ENCODE assay signal across 26 cellular contexts in genomic region chr10:124997246-124997790, GRCh38. TPM values are rescaled to one million over a fixed set of nuclear protein-coding genes. Genes with fewer than 3 reads are reported as not detected.
DNase-seq lines count a peak whose midpoint lies in the region; ATAC-seq, FAIRE-seq and TF ChIP-seq lines count a peak whose summit lies in the region.
"Had no signal": no experiment of that assay in that cellular context is flagged by ENCODE, and none has a peak within 500 bp of the region (broad histone marks: within the 10 kb centered on the region; RNA-seq: fewer than 3 reads in every experiment).

No MANE protein-coding gene starts in this region.

- no peak for FAIRE-seq in GM12891 (lab: Jason Lieb, UNC)
- FAIRE-seq: GM12892, RCC 7860, small intestine had no signal

- H3K9me3 Mint-ChIP-seq in endodermal cell, result no peaks in the 10 kb centered on the region
- no peaks in the 10 kb centered on the region for H3K9me3 Mint-ChIP-seq in activated naive CD8-positive, alpha-beta T cell treated with anti-CD3 and anti-CD28 coated beads for 36 hours
- H3K9me3 Mint-ChIP-seq: activated T-cell treated with anti-CD3 and anti-CD28 coated beads, Interleukin-2, amount 50 U/mL, for 72 hours; naive thymus-derived CD8-positive, alpha-beta T cell had no signal

- ATAC-seq in HG03097 (IDR thresholded peaks at IDR 0.05; ENCODE audit: low FRiP score, unreplicated experiment), result no peak
- ATAC-seq in HG03442 (IDR thresholded peaks at IDR 0.05; ENCODE audit: unreplicated experiment), result no peak
- ATAC-seq: activated T-cell treated with anti-CD3 and anti-CD28 coated beads, Interleukin-2, amount 50 U/mL, for 72 hours; naive thymus-derived CD8-positive, alpha-beta T cell; psoas muscle had no signal

- H4K20me1 ChIP-seq in osteoblast (ENCODE audit: insufficient read depth, low read length), result peaks cover 32% of the 10 kb centered on the region

- TF ChIP-seq POLR2A in GM12891 (IDR thresholded peaks at IDR 0.05; ENCODE audit: low read depth, low read length), result no peak

- no peaks in the 10 kb centered on the region for H3K4me1 Mint-ChIP-seq in endodermal cell
- peaks cover 4% of the 10 kb centered on the region for H3K4me1 Mint-ChIP-seq in activated naive CD8-positive, alpha-beta T cell treated with anti-CD3 and anti-CD28 coated beads for 36 hours

- H3K9me3 ChIP-seq in endodermal cell (ENCODE audit: control insufficient read depth, low read length) (no peaks in the 10 kb centered on the region), osteoblast (ENCODE audit: low read depth, low read length) (no peaks in the 10 kb centered on the region)
- H3K9me3 ChIP-seq: psoas muscle, stomach had no signal

- WGBS in endodermal cell (ENCODE audit: insufficient coverage in 1 of 2, insufficient read length in 1 of 2), 2 experiments, result 96 to 97% methylated on average over 7 to 14 of the region's 14 CpGs

- no peak overlapping the region for H3K4me3 Mint-ChIP-seq in endodermal cell
- no peak overlapping the region for H3K4me3 Mint-ChIP-seq in activated naive CD8-positive, alpha-beta T cell treated with anti-CD3 and anti-CD28 coated beads for 36 hours
- H3K4me3 Mint-ChIP-seq: activated naive CD8-positive, alpha-beta T cell; activated T-cell treated with anti-CD3 and anti-CD28 coated beads, Interleukin-2, amount 50 U/mL, for 72 hours; naive thymus-derived CD8-positive, alpha-beta T cell had no signal

- H3K27ac ChIP-seq in endodermal cell (ENCODE audit: low read depth, low read length) (peak overlapping the region; percentile 24), osteoblast (ENCODE audit: low read depth, low read length) (no peak overlapping the region)
- H3K27ac ChIP-seq: brain microvascular endothelial cell, VCaP had no signal

- H2AFZ ChIP-seq in osteoblast (ENCODE audit: low read length), result no peak overlapping the region

- TF ChIP-seq CTCF in GM20000 (IDR thresholded peaks at IDR 0.05; ENCODE audit: extremely low read depth, missing control alignments), result no peak
- TF ChIP-seq CTCF in endodermal cell (conservative IDR thresholded peaks at IDR 0.05), result no peak
- TF ChIP-seq CTCF in osteoblast (IDR thresholded peaks at IDR 0.05; ENCODE audit: extremely low read depth, low read depth, low read length), result no peak

- H3K27me3 Mint-ChIP-seq in endodermal cell (ENCODE audit: insufficient read depth), result no peaks in the 10 kb centered on the region
- no peaks in the 10 kb centered on the region for H3K27me3 Mint-ChIP-seq in activated naive CD8-positive, alpha-beta T cell treated with anti-CD3 and anti-CD28 coated beads for 36 hours
- H3K27me3 Mint-ChIP-seq: activated naive CD8-positive, alpha-beta T cell; naive thymus-derived CD8-positive, alpha-beta T cell had no signal

- no peak overlapping the region for H3K27ac Mint-ChIP-seq in endodermal cell
- H3K27ac Mint-ChIP-seq in activated naive CD8-positive, alpha-beta T cell treated with anti-CD3 and anti-CD28 coated beads for 36 hours, result no peak overlapping the region
- H3K27ac Mint-ChIP-seq: activated naive CD8-positive, alpha-beta T cell; activated T-cell treated with anti-CD3 and anti-CD28 coated beads, Interleukin-2, amount 50 U/mL, for 72 hours; naive thymus-derived CD8-positive, alpha-beta T cell had no signal

- H3K79me2 ChIP-seq in osteoblast (ENCODE audit: insufficient read depth, low read length), result peaks cover 24% of the 10 kb centered on the region

- H3K4me2 ChIP-seq in osteoblast (ENCODE audit: insufficient read depth, low read length), result no peak overlapping the region

- H3K4me3 ChIP-seq in endodermal cell (ENCODE audit: low read length) (no peak overlapping the region), osteoblast (ENCODE audit: insufficient read depth, low read length) (no peak overlapping the region)
- H3K4me3 ChIP-seq: psoas muscle, stomach had no signal

- peaks cover 67% of the 10 kb centered on the region for H3K36me3 Mint-ChIP-seq in endodermal cell (ENCODE audit: low read depth)
- H3K36me3 Mint-ChIP-seq in activated naive CD8-positive, alpha-beta T cell treated with anti-CD3 and anti-CD28 coated beads for 36 hours, result no peaks in the 10 kb centered on the region
- H3K36me3 Mint-ChIP-seq: activated naive CD8-positive, alpha-beta T cell; naive thymus-derived CD8-positive, alpha-beta T cell had no signal

- no peak overlapping the region for H3K9ac ChIP-seq in endodermal cell (ENCODE audit: extremely low read depth, low read length, poor library complexity, severe bottlenecking)

- H3K27me3 ChIP-seq in endodermal cell (ENCODE audit: control insufficient read depth, insufficient read depth, low read length, poor library complexity, severe bottlenecking), result no peaks in the 10 kb centered on the region
- no peaks in the 10 kb centered on the region for H3K27me3 ChIP-seq in osteoblast (ENCODE audit: insufficient read depth, low read length)
- H3K27me3 ChIP-seq: brain microvascular endothelial cell, stomach had no signal

- H3K4me1 ChIP-seq in endodermal cell (ENCODE audit: control insufficient read depth, insufficient read depth, low read length) (no peaks in the 10 kb centered on the region), osteoblast (ENCODE audit: insufficient read depth, low read length) (peaks cover 22% of the 10 kb centered on the region)

- peak; percentile 14 for DNase-seq in GM12891 (ENCODE audit: insufficient read length, low spot score)
- peak; percentile 6 for DNase-seq in GM20000 (ENCODE audit: low spot score)
- peak; percentile 45 for DNase-seq in endodermal cell
- peak; percentile 47 for DNase-seq in osteoblast (ENCODE audit: insufficient read length, low spot score, missing footprints)
- DNase-seq in SW480 (ENCODE audit: low spot score), result no peak
- DNase-seq in activated naive CD8-positive, alpha-beta T cell treated with anti-CD3 and anti-CD28 coated beads for 36 hours, result no peak
- DNase-seq: activated CD4-positive, alpha-beta T cell treated with anti-CD3 and anti-CD28 coated beads, Interleukin-2, amount 50 U/mL, for 48 hours; activated T-cell treated with anti-CD3 and anti-CD28 coated beads, Interleukin-2, amount 50 U/mL, for 72 hours; brain microvascular endothelial cell; hippocampal formation; Karpas-422; mesendoderm; NCI-H2029; NCI-H446 treated with DMSO at 0.1 percent for 48 hours; small intestine; stimulated activated CD4-positive, alpha-beta T cell treated with anti-CD3 and anti-CD28 coated beads, Interleukin-2, amount 100 ng/mL, for 48 hours; stomach; T-helper 2 cell had no signal

- H3K36me3 ChIP-seq in endodermal cell (ENCODE audit: control insufficient read depth, insufficient read depth, low read length) (peaks cover 48% of the 10 kb centered on the region), osteoblast (ENCODE audit: insufficient read depth, low read length) (peaks cover 64% of the 10 kb centered on the region)

TF ChIP-seq in GM12891, 5 proteins besides CTCF, POLR2A, EP300 and RAD21:
- TF ChIP-seq POLR2AphosphoS5 (IDR thresholded peaks at IDR 0.05; ENCODE audit: low read depth, low read length), result no peak
- TF ChIP-seq SPI1 (IDR thresholded peaks at IDR 0.05; ENCODE audit: low read depth, low read length), result no peak
- TF ChIP-seq POU2F2 (IDR thresholded peaks at IDR 0.05; ENCODE audit: low read depth, low read length), result no peak
- TF ChIP-seq TAF1 (IDR thresholded peaks at IDR 0.05; ENCODE audit: low read depth, low read length), result no peak
- TF ChIP-seq PAX5 (IDR thresholded peaks at IDR 0.05; ENCODE audit: insufficient read depth, low read length, severe bottlenecking), result no peak

RNA-seq across cellular contexts. Expression of gene ZRANB1, which starts 55.4 kb away (rescaled TPM):
- polyA plus RNA-seq in GM12891 (2012; ENCODE audit: low read depth, missing spikeins), result 5.2 TPM
- total RNA-seq in endodermal cell (10 to 100 TPM; 26.0 to 26.9 TPM), osteoblast (34.7 and 35.9 TPM in 2 replicates)
- polyA plus RNA-seq in endodermal cell (2013, experiment 1 of 2), result 21.1 TPM
- 19.0 TPM for polyA plus RNA-seq in endodermal cell (2013, experiment 2 of 2)
- total RNA-seq in activated naive CD8-positive, alpha-beta T cell treated with anti-CD3 and anti-CD28 coated beads for 36 hours, result 10 to 100 TPM; 11.5 to 12.6 TPM

Comparison
In these comparisons a context has a peak if more than half of its experiments do, and no peak if none do; other contexts are left out.
1. DNase-seq: peak in GM12891 (single experiment), GM20000 (single experiment), endodermal cell (single experiment) and osteoblast (single experiment); none in SW480 (single experiment) and activated naive CD8-positive, alpha-beta T cell treated with anti-CD3 and anti-CD28 coated beads for 36 hours (single experiment).